In genomic region chr1:17236779-17237601, GRCh38 we compare ENCODE assay signal across 8 cellular contexts. TPM values are rescaled to one million over a fixed set of nuclear protein-coding genes. Genes with fewer than 3 reads are reported as not detected.
DNase-seq lines count a peak whose midpoint lies in the region; ATAC-seq and TF ChIP-seq lines count a peak whose summit lies in the region.

No MANE protein-coding gene starts in this region.

- no peak for TF ChIP-seq EP300 in suprapubic skin (IDR thresholded peaks at IDR 0.05)

- WGBS in suprapubic skin: 14% methylated on average over 15 of the region's 18 CpGs

- POLR2A ChIA-PET in RWPE1 (lab: Yijun Ruan, JAX; ENCODE audit: low non-redundant PET): no interaction called here

- H3K9me3 ChIP-seq in suprapubic skin: no peaks in the 10 kb centered on the region

- ATAC-seq in activated T-helper 17 cell treated with anti-CD3 and anti-CD28 coated beads, Interleukin-2, amount 50 U/mL, for 72 hours (replicated peaks): peak; percentile 91
- ATAC-seq in HG03521 (IDR thresholded peaks at IDR 0.05; ENCODE audit: unreplicated experiment): no peak

- H3K36me3 ChIP-seq in suprapubic skin: no peaks in the 10 kb centered on the region

- H3K9me3 Mint-ChIP-seq in activated T-helper 17 cell treated with anti-CD3 and anti-CD28 coated beads, Interleukin-2, amount 50 U/mL, for 72 hours: no peaks in the 10 kb centered on the region

- H3K4me3 Mint-ChIP-seq in activated T-helper 17 cell treated with anti-CD3 and anti-CD28 coated beads, Interleukin-2, amount 50 U/mL, for 72 hours: no peak overlapping the region

- DNase-seq in DMS53 treated with DMSO at 0.1 percent for 48 hours (lab: John Stamatoyannopoulos, UW; ENCODE audit: unreplicated experiment): peak; percentile 83
- peak; percentile 79 to 85 for DNase-seq in Kasumi-1 (lab: John Stamatoyannopoulos, UW)
- DNase-seq in RWPE1 (ENCODE audit: low spot score): peak; percentile 75
- DNase-seq in fibroblast of villous mesenchyme (ENCODE audit: low read depth): peak; percentile 84
- DNase-seq in nucleus accumbens (lab: John Stamatoyannopoulos, UW): peak in 53 of 56 donors; percentile 1 to 92 (median 64)
- peak; percentile 88 to 90 for DNase-seq in suprapubic skin (ENCODE audit: low spot score in 2 of 2)

- H3K4me1 ChIP-seq in suprapubic skin: peaks cover 20% of the 10 kb centered on the region

- H3K27me3 ChIP-seq in suprapubic skin: peaks cover 6% of the 10 kb centered on the region

- H3K27ac ChIP-seq in RWPE1 (peak overlapping the region; percentile 78), suprapubic skin (no peak overlapping the region)

- no peak for TF ChIP-seq POLR2A in suprapubic skin (IDR thresholded peaks at IDR 0.05)

- H3K4me3 ChIP-seq in fibroblast of villous mesenchyme (ENCODE audit: low read depth, low read length) (no peak overlapping the region), suprapubic skin (no peak overlapping the region)

- no peaks in the 10 kb centered on the region for H3K4me1 Mint-ChIP-seq in activated T-helper 17 cell treated with anti-CD3 and anti-CD28 coated beads, Interleukin-2, amount 50 U/mL, for 72 hours

- no peak overlapping the region for H3K27ac Mint-ChIP-seq in activated T-helper 17 cell treated with anti-CD3 and anti-CD28 coated beads, Interleukin-2, amount 50 U/mL, for 72 hours

- H3K27me3 Mint-ChIP-seq in activated T-helper 17 cell treated with anti-CD3 and anti-CD28 coated beads, Interleukin-2, amount 50 U/mL, for 72 hours: peaks cover 4% of the 10 kb centered on the region

- TF ChIP-seq CTCF in RWPE1 (conservative IDR thresholded peaks at IDR 0.05; ENCODE audit: low read depth) (peak; percentile 80), fibroblast of villous mesenchyme (IDR thresholded peaks at IDR 0.05; ENCODE audit: insufficient read depth, low read depth, low read length) (peak; percentile 78), suprapubic skin (IDR thresholded peaks at IDR 0.05) (peak; percentile 73 to 76)

- no peaks in the 10 kb centered on the region for H3K36me3 Mint-ChIP-seq in activated T-helper 17 cell treated with anti-CD3 and anti-CD28 coated beads, Interleukin-2, amount 50 U/mL, for 72 hours (ENCODE audit: low read depth)

- CTCF ChIA-PET in RWPE1 (lab: Yijun Ruan, JAX): interaction anchor here (0.5 to 2.4 kb wide), 22 partner anchors 9 to 297 kb away, joined by 3 to 58 read pairs (median 4); partner anchors contain the start of gene PADI2

RNA-seq across cellular contexts. Expression of gene PADI3, which starts 11.9 kb away (rescaled TPM):
- not detected for total RNA-seq in activated T-helper 17 cell treated with anti-CD3 and anti-CD28 coated beads, Interleukin-2, amount 50 U/mL, for 72 hours
- total RNA-seq in fibroblast of villous mesenchyme: under 0.01 TPM in 1 of 2 replicates, not detected in the other
- 10 to 100 TPM in 1 of 4 donors, 1 to 10 TPM in 2, not detected in 1; 2.4 to 11.2 (median 2.7) TPM for total RNA-seq in suprapubic skin

RNA-seq across cellular contexts. Expression of gene PADI1, which starts 32.1 kb away (rescaled TPM):
- total RNA-seq in activated T-helper 17 cell treated with anti-CD3 and anti-CD28 coated beads, Interleukin-2, amount 50 U/mL, for 72 hours: not detected
- total RNA-seq in fibroblast of villous mesenchyme (0.43 and 0.64 TPM in 2 replicates), suprapubic skin (10 to 100 TPM in 1 of 4 donors, 1 to 10 TPM in 3; 4.0 to 57.3 (median 9.1) TPM)
